Comparison of ENCODE assay signal across 15 cellular contexts in genomic region chr3:14278265-14278798, GRCh38.
DNase-seq lines count a peak whose midpoint lies in the region; TF ChIP-seq lines count a peak whose summit lies in the region.
"Had no signal": no experiment of that assay in that cellular context is flagged by ENCODE, and none has a peak within 500 bp of the region (broad histone marks: within the 10 kb centered on the region; RNA-seq: fewer than 3 reads in every experiment).

No MANE protein-coding gene starts in this region.

- peak overlapping the region in 2 of 3 experiments; percentile 64 to 87; a peak in 2 of 7 replicates for H3K27ac Mint-ChIP-seq in H9
- H3K27ac Mint-ChIP-seq: B cell; CD4-positive, alpha-beta T cell had no signal

- H2AK5ac ChIP-seq in H9 (ENCODE audit: insufficient read length, low read length) (no peak overlapping the region), neuronal stem cell (ENCODE audit: low read depth, low read length) (peak overlapping the region; percentile 20)

- H3K18ac ChIP-seq in H9 (ENCODE audit: insufficient read length, low read depth, low read length) (peak overlapping the region; percentile 70), neuronal stem cell (ENCODE audit: low read length) (peak overlapping the region; percentile 73)

- no peaks in the 10 kb centered on the region for H3K27me3 ChIP-seq in H9 (ENCODE audit: insufficient read depth, low read length)
- peaks cover 0 to 42% (median 0%) of the 10 kb centered on the region in 3 experiments for H3K27me3 ChIP-seq in neuronal stem cell (ENCODE audit: control insufficient read depth in 3 of 3, insufficient read depth in 3 of 3, low read depth in 1 of 3, low read length in 3 of 3)

- H3K9ac ChIP-seq in H9 (ENCODE audit: extremely low read depth, insufficient read length, low read length) (no peak overlapping the region), neuronal stem cell (ENCODE audit: low read depth, low read length, poor library complexity) (no peak overlapping the region)

- no peak for DNase-seq in H9
- peak; percentile 24 to 55 for DNase-seq in Kasumi-1 (lab: John Stamatoyannopoulos, UW)
- peak; percentile 34 for DNase-seq in UCSD-AML1 (lab: John Stamatoyannopoulos, UW; ENCODE audit: unreplicated experiment)
- no peak for DNase-seq in neuronal stem cell (ENCODE audit: low spot score)
- DNase-seq in D341Med (ENCODE audit: low spot score) = no peak
- no peak for DNase-seq in NCI-H526 treated with DMSO at 0.1 percent for 48 hours (lab: John Stamatoyannopoulos, UW)
- no peak for DNase-seq in hippocampal formation (lab: John Stamatoyannopoulos, UW)
- DNase-seq: ACHN; CD4-positive, alpha-beta T cell; GOT3; NCI-H1092 treated with DMSO at 0.1 percent for 48 hours; NCI-H446 treated with DMSO at 0.1 percent for 48 hours; NCI-H774; SIG-M5 had no signal

- WGBS in H9 (ENCODE audit: extremely low coverage, insufficient read length, low lambda C conversion rate) = no CpG with 5 or more reads among the region's 7 CpGs
- WGBS in neuronal stem cell (ENCODE audit: extremely low coverage in 2 of 2, insufficient read length in 2 of 2, insufficient replicate concordance in 1 of 2), 2 donors = no CpG with 5 or more reads among the region's 7 CpGs

- no peak overlapping the region for H3K27ac ChIP-seq in H9 (ENCODE audit: insufficient read length, low read depth, low read length)
- no peak overlapping the region for H3K27ac ChIP-seq in neuronal stem cell (replicated peaks; ENCODE audit: low read length)

- H3K4me1 ChIP-seq in H9 (ENCODE audit: insufficient read depth, low read length) = peaks cover under 1% of the 10 kb centered on the region; the same call in 1 of the 2 replicates
- peaks cover 5 to 17% of the 10 kb centered on the region in 2 donors for H3K4me1 ChIP-seq in neuronal stem cell (ENCODE audit: control insufficient read depth in 2 of 2, insufficient read depth in 1 of 2, low read depth in 1 of 2, low read length in 2 of 2)

- no peak for TF ChIP-seq CTCF in H9 (conservative IDR thresholded peaks at IDR 0.05)

- peaks cover 59 to 61% of the 10 kb centered on the region in 2 experiments for H3K4me1 Mint-ChIP-seq in H9
- H3K4me1 Mint-ChIP-seq: B cell had no signal

- H3K36me3 ChIP-seq in neuronal stem cell (replicated peaks in 1 of 2; ENCODE audit: control insufficient read depth in 2 of 2, insufficient read depth in 2 of 2, low read length in 2 of 2) = no peaks in the 10 kb centered on the region

- peak overlapping the region; percentile 52 for H4K91ac ChIP-seq in H9 (ENCODE audit: insufficient read length, low read depth, low read length)
- no peak overlapping the region for H4K91ac ChIP-seq in neuronal stem cell (ENCODE audit: low read depth, low read length, poor library complexity)

- H3K79me1 ChIP-seq in H9 (ENCODE audit: insufficient read depth, low read depth, low read length, poor library complexity, severe bottlenecking) (no peaks in the 10 kb centered on the region), neuronal stem cell (ENCODE audit: low read depth, low read length) (no peaks in the 10 kb centered on the region)

- no peaks in the 10 kb centered on the region for H3K79me2 ChIP-seq in H9 (ENCODE audit: insufficient read depth, low read length)

- no peak overlapping the region for H3T11ph ChIP-seq in H9 (ENCODE audit: low read length)

- H2BK5ac ChIP-seq in H9 (ENCODE audit: insufficient read length, low read length) (no peak overlapping the region), neuronal stem cell (ENCODE audit: low read length) (no peak overlapping the region)

- no peak overlapping the region for H2BK12ac ChIP-seq in H9 (ENCODE audit: insufficient read length, low read depth, low read length)
- H2BK12ac ChIP-seq in neuronal stem cell (ENCODE audit: low read length) = peak overlapping the region; percentile 78

- H3K36me3 Mint-ChIP-seq in H9 (ENCODE audit: insufficient read depth in 1 of 3, low read depth in 3 of 3) = no peaks in the 10 kb centered on the region

- H3K4me3 ChIP-seq in neuronal stem cell (ENCODE audit: low read length in 2 of 2) = no peak overlapping the region

- H3K4ac ChIP-seq in H9 (ENCODE audit: low read depth, low read length) = peak overlapping the region; percentile 54; the same call in 1 of the 2 replicates
- no peak overlapping the region for H3K4ac ChIP-seq in neuronal stem cell (ENCODE audit: low read length)

- no peak overlapping the region for H2AFZ ChIP-seq in H9 (ENCODE audit: low read length)
- no peak overlapping the region for H2AFZ ChIP-seq in neuronal stem cell (ENCODE audit: low read length)

- peak overlapping the region; percentile 28; the same call in 1 of the 2 replicates for H2BK15ac ChIP-seq in H9 (ENCODE audit: low read depth, low read length)
- H2BK15ac ChIP-seq in neuronal stem cell (ENCODE audit: low read length) = no peak overlapping the region

- H2BK120ac ChIP-seq in H9 (ENCODE audit: low read depth, low read length, poor library complexity, severe bottlenecking) (no peak overlapping the region), neuronal stem cell (ENCODE audit: low read depth, low read length) (no peak overlapping the region)

- no peak overlapping the region for H3K4me2 ChIP-seq in H9 (ENCODE audit: insufficient read depth, insufficient read length, low read length)
- no peak overlapping the region for H3K4me2 ChIP-seq in neuronal stem cell (ENCODE audit: insufficient read depth, low read length, poor library complexity, severe bottlenecking)

- H3K27me3 Mint-ChIP-seq in H9 (ENCODE audit: low read depth) = no peaks in the 10 kb centered on the region; the same call in 1 of the 2 replicates
- H3K27me3 Mint-ChIP-seq: CD4-positive, alpha-beta T cell had no signal

- no peak overlapping the region for H3K56ac ChIP-seq in H9 (ENCODE audit: insufficient read length, low read depth, low read length)

- H3K14ac ChIP-seq in H9 (ENCODE audit: insufficient read depth, low read length) (peak overlapping the region; percentile 42), neuronal stem cell (ENCODE audit: low read length) (no peak overlapping the region)

- no peak overlapping the region for H3K4me3 Mint-ChIP-seq in H9
- H3K4me3 Mint-ChIP-seq: B cell; CD4-positive, alpha-beta T cell had no signal

- no peaks in the 10 kb centered on the region for H3K9me3 Mint-ChIP-seq in H9
- H3K9me3 Mint-ChIP-seq: CD4-positive, alpha-beta T cell had no signal

- H4K5ac ChIP-seq in H9 (ENCODE audit: insufficient read length, low read depth, low read length) = no peak overlapping the region

- no peaks in the 10 kb centered on the region for H3K23me2 ChIP-seq in H9 (ENCODE audit: insufficient read length, low read depth, low read length, poor library complexity, severe bottlenecking)

- no peaks in the 10 kb centered on the region for H4K20me1 ChIP-seq in H9 (ENCODE audit: control insufficient read depth, insufficient read depth, insufficient read length)

- no peak overlapping the region for H4K8ac ChIP-seq in H9 (replicated peaks; ENCODE audit: insufficient read length, low read depth, low read length)
- no peak overlapping the region for H4K8ac ChIP-seq in neuronal stem cell (ENCODE audit: low read depth, low read length)

- H2BK20ac ChIP-seq in H9 (ENCODE audit: low read depth, low read length, poor library complexity, severe bottlenecking) = no peak overlapping the region

- H3K9me3 ChIP-seq in H9 (ENCODE audit: control insufficient read depth, low read depth, low read length) = no peaks in the 10 kb centered on the region
- H3K9me3 ChIP-seq in neuronal stem cell (replicated peaks in 1 of 2; ENCODE audit: control insufficient read depth in 2 of 2, insufficient read depth in 1 of 2, low read depth in 1 of 2, low read length in 2 of 2) = no peaks in the 10 kb centered on the region

- H3K23ac ChIP-seq in H9 (ENCODE audit: insufficient read length, low read depth, low read length) (no peak overlapping the region), neuronal stem cell (ENCODE audit: low read depth, low read length, poor library complexity) (no peak overlapping the region)

Comparison
In these comparisons a context has a peak if more than half of its experiments do, and no peak if none do; other contexts are left out.
1. DNase-seq: peak in Kasumi-1 (2 of 2) and UCSD-AML1 (single experiment); none in H9 (single experiment), neuronal stem cell (single experiment), D341Med (single experiment), NCI-H526 treated with DMSO at 0.1 percent for 48 hours (single experiment) and hippocampal formation (0 of 2).